In genomic region chr5:138753794-138754698, GRCh38 we compare ENCODE assay signal across 7 cellular contexts. TPM values are rescaled to one million over a fixed set of nuclear protein-coding genes. Genes with fewer than 3 reads are reported as not detected.
DNase-seq lines count a peak whose midpoint lies in the region; ATAC-seq, FAIRE-seq and TF ChIP-seq lines count a peak whose summit lies in the region.

No MANE protein-coding gene starts in this region.

- TF ChIP-seq POLR2A in GM12891 (IDR thresholded peaks at IDR 0.05; ENCODE audit: low read depth, low read length), result no peak

- peak overlapping the region; percentile 76 for H3K27ac Mint-ChIP-seq in nephron progenitor cell

- H2AFZ ChIP-seq in OCI-LY1 (ENCODE audit: low read length), result peak overlapping the region; percentile 88

- no peaks in the 10 kb centered on the region for H4K20me1 ChIP-seq in OCI-LY1 (ENCODE audit: insufficient read depth, low read length)

- no peaks in the 10 kb centered on the region for H3K27me3 ChIP-seq in OCI-LY1 (ENCODE audit: insufficient read depth, low read length)

- H3K36me3 Mint-ChIP-seq in nephron progenitor cell (ENCODE audit: low read depth), result peaks cover 50% of the 10 kb centered on the region

- peak overlapping the region; percentile 72 for H3K4me3 ChIP-seq in OCI-LY1 (ENCODE audit: low read depth, low read length, poor library complexity, severe bottlenecking)

- H3K4me1 ChIP-seq in OCI-LY1 (ENCODE audit: insufficient read depth, low read length, severe bottlenecking), result peaks cover 14% of the 10 kb centered on the region

- H3K9me2 ChIP-seq in OCI-LY1 (ENCODE audit: low read depth, low read length), result no peaks in the 10 kb centered on the region

- H3K27ac ChIP-seq in OCI-LY1 (ENCODE audit: low read depth, low read length, poor library complexity, severe bottlenecking), result no peak overlapping the region

- DNase-seq in GM12891 (ENCODE audit: insufficient read length, low spot score) (no peak), foreskin melanocyte (peak; percentile 90), nephron progenitor cell (peak; percentile 65), superior temporal gyrus (ENCODE audit: extremely low spot score) (peak; percentile 79)
- DNase-seq in activated effector memory CD4-positive, alpha-beta T cell treated with anti-CD3 and anti-CD28 coated beads, Interleukin-2, amount 50 U/mL, for 16 hours, result peak; percentile 79

- peak overlapping the region; percentile 93 for H3K4me3 Mint-ChIP-seq in nephron progenitor cell

- peaks cover 15% of the 10 kb centered on the region for H3K27me3 Mint-ChIP-seq in nephron progenitor cell (ENCODE audit: low read depth, poor library complexity)

- H3K9me3 Mint-ChIP-seq in nephron progenitor cell, result peaks cover 43% of the 10 kb centered on the region

- peaks cover 27% of the 10 kb centered on the region for H3K4me1 Mint-ChIP-seq in nephron progenitor cell

- no peak for TF ChIP-seq CTCF in OCI-LY1 (IDR thresholded peaks at IDR 0.05; ENCODE audit: low read length)
- TF ChIP-seq CTCF in nephron progenitor cell (IDR thresholded peaks at IDR 0.05), result no peak

- H3K36me3 ChIP-seq in OCI-LY1 (ENCODE audit: insufficient read depth, low read length), result no peaks in the 10 kb centered on the region

- H3K4me2 ChIP-seq in OCI-LY1 (ENCODE audit: low read length), result peak overlapping the region; percentile 92

- H3F3A ChIP-seq in OCI-LY1 (ENCODE audit: insufficient read depth, low read length), result no peaks in the 10 kb centered on the region

- H3K9me3 ChIP-seq in OCI-LY1 (ENCODE audit: low read length), result no peaks in the 10 kb centered on the region

- peak; percentile 6 for ATAC-seq in HG03442 (IDR thresholded peaks at IDR 0.05; ENCODE audit: unreplicated experiment)

- peak overlapping the region; percentile 63 for H3K9ac ChIP-seq in OCI-LY1 (ENCODE audit: low read length)

- peak; percentile 55 for FAIRE-seq in GM12891 (lab: Jason Lieb, UNC)

- H3K79me2 ChIP-seq in OCI-LY1 (ENCODE audit: insufficient read depth, low read length), result no peaks in the 10 kb centered on the region

TF ChIP-seq in GM12891, 5 proteins besides CTCF, POLR2A, EP300 and RAD21:
- TF ChIP-seq PAX5 (IDR thresholded peaks at IDR 0.05; ENCODE audit: insufficient read depth, low read length, severe bottlenecking) (no peak), SPI1 (IDR thresholded peaks at IDR 0.05; ENCODE audit: low read depth, low read length) (no peak), POU2F2 (IDR thresholded peaks at IDR 0.05; ENCODE audit: low read depth, low read length) (no peak), TAF1 (IDR thresholded peaks at IDR 0.05; ENCODE audit: low read depth, low read length) (no peak), POLR2AphosphoS5 (IDR thresholded peaks at IDR 0.05; ENCODE audit: low read depth, low read length) (no peak)
TF ChIP-seq in GM12891: peak in this region for 0.

RNA-seq across cellular contexts. Expression of gene CTNNA1, which starts 0.8 kb away (rescaled TPM):
- 50.5 TPM for polyA plus RNA-seq in GM12891 (2012; ENCODE audit: low read depth, missing spikeins)
